8 cellular contexts compared by ENCODE assay signal in the genomic region with DNA sequence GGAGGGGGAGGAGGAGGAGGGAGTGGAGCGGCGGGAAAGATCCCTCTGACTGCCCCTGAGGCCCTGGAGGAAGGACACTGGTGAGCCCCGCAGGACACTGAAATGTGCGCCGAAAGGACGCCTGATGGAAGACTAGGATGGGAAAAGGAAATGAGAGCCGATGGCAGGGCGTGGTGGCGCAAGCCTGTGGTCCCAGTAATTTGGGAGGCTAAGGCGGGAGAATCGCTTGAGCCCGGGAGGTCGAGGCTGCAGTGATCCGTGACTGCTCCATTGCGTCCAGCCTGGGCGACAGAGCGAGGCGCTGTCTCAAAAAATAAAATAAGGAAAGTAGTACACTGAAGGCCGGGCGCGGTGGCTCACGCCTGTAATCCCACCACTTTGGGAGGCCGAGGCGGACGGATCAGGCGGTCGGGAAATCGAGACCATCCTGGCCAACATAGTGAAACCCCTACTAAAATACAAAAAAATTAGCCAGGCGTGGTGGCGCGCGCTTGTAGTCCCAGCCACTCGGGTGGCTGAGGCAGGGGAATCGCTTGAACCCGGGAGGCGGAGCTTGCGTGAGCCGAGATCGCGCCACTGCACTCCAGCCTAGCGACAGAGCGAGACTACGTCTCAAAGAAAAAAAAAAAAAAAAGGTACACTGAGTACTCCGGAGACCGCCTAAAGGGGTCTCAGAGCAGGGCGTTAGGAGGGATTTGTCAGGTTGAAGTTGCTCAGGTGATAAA. TPM values are rescaled to one million over a fixed set of nuclear protein-coding genes. Genes with fewer than 3 reads are reported as not detected.
DNase-seq lines count a peak whose midpoint lies in the region; ATAC-seq and TF ChIP-seq lines count a peak whose summit lies in the region.

No MANE protein-coding gene starts in this region.

- no peaks in the 10 kb centered on the region for H3K27me3 ChIP-seq in brain microvascular endothelial cell (replicated peaks)

- in situ Hi-C loops in brain microvascular endothelial cell (cut with HindIII; ENCODE audit: low pct_ligation_motif_present, low sequenced_read_pairs), result no loop called here

- TF ChIP-seq POLR2A in lower leg skin (IDR thresholded peaks at IDR 0.05), result no peak

- no peak for TF ChIP-seq CTCF in brain microvascular endothelial cell (IDR thresholded peaks at IDR 0.05; ENCODE audit: low read depth, low read length, missing control alignments)
- TF ChIP-seq CTCF in lower leg skin (IDR thresholded peaks at IDR 0.05), result no peak

- H3K4me3 ChIP-seq in brain microvascular endothelial cell (ENCODE audit: low read depth, low read length) (peak overlapping the region; percentile 66), lower leg skin (ENCODE audit: low read depth, poor library complexity, severe bottlenecking) (peak overlapping the region; percentile 36)

- peak overlapping the region; percentile 96 for H3K27ac ChIP-seq in brain microvascular endothelial cell

- WGBS in lower leg skin, 2 donors, result 11 to 13% methylated on average over 46 of the region's 46 CpGs

- DNase-seq in NCI-H510A treated with DMSO at 0.1 percent for 48 hours (lab: John Stamatoyannopoulos, UW) (peak; percentile 14), NCI-H510A (lab: John Stamatoyannopoulos, UW) (no peak), T-helper 2 cell (peak; percentile 30 to 91 (median 66)), brain microvascular endothelial cell (peak; percentile 22), lower leg skin (ENCODE audit: low spot score in 2 of 2) (peak in 1 of 2 donors; percentile 29)
- peak; percentile 51 for DNase-seq in stimulated activated CD8-positive, alpha-beta memory T cell treated with anti-CD3 and anti-CD28 coated beads, Interleukin-12 subunit alpha, Interleukin-12 subunit beta, amount 100 ng/mL, for 24 hours (ENCODE audit: extremely low read depth)

- intact Hi-C loops in lower leg skin (cut with DNase I; ENCODE audit: low total_unique reads), result no loop called here

- ATAC-seq in GM18519 (IDR thresholded peaks at IDR 0.05; ENCODE audit: low FRiP score, unreplicated experiment) (no peak), GM21737 (IDR thresholded peaks at IDR 0.05; ENCODE audit: unreplicated experiment) (no peak)

- H3K36me3 ChIP-seq in brain microvascular endothelial cell (replicated peaks), result no peaks in the 10 kb centered on the region

RNA-seq across cellular contexts. Expression of gene HNRNPF, which starts 0.6 kb away (rescaled TPM):
- total RNA-seq in lower leg skin, result 100 to 1,000 TPM; 227 to 254 (median 232) TPM

RNA-seq across cellular contexts. Expression of gene ZNF487, which starts 27.4 kb away (rescaled TPM):
- total RNA-seq in lower leg skin, result 1 to 10 TPM; 2.9 to 7.2 (median 3.7) TPM

RNA-seq across cellular contexts. Expression of gene FXYD4, which starts 38.1 kb away (rescaled TPM):
- total RNA-seq in lower leg skin, result not detected
